ENCODE assay signal across 11 cellular contexts in the genomic region with DNA sequence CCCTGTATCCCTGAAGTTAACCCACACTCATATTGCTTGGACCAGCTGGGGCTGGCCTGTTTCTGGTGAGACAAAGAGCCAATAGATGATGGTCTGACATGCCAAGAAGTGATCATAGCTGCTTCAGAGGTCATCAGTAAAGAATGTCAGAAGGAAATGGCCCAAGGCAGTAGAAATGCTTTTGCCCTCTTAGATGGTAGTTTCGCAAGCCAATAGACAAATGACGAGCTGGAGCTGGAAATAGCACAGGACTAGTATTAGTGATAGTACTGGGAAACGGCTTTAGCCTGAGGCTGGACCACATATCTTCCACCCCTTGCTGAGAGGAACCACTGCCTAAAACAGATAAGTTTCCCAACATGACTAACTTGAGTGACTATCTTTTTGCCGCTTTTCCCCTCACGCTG.
DNase-seq lines count a peak whose midpoint lies in the region; ATAC-seq and TF ChIP-seq lines count a peak whose summit lies in the region.
"Had no signal": no experiment of that assay in that cellular context is flagged by ENCODE, and none has a peak within 500 bp of the region (broad histone marks: within the 10 kb centered on the region; RNA-seq: fewer than 3 reads in every experiment).

No MANE protein-coding gene starts in this region.

- no peak for TF ChIP-seq POLR2A in suprapubic skin (IDR thresholded peaks at IDR 0.05)

- H3K27ac ChIP-seq in fibroblast of lung (ENCODE audit: insufficient read depth, low read length), result peak overlapping the region; percentile 62
- peak overlapping the region; percentile 85 for H3K27ac ChIP-seq in trophoblast cell (ENCODE audit: low read depth, low read length)
- H3K27ac ChIP-seq in suprapubic skin, result no peak overlapping the region
- H3K27ac ChIP-seq in substantia nigra (ENCODE audit: low read depth, low read length, poor library complexity, severe bottlenecking), result no peak overlapping the region

- TF ChIP-seq EP300 in suprapubic skin (IDR thresholded peaks at IDR 0.05), result no peak

- no peak overlapping the region for H3K4ac ChIP-seq in trophoblast cell (ENCODE audit: low read depth, low read length)

- no peak overlapping the region for H2BK5ac ChIP-seq in trophoblast cell (ENCODE audit: low read depth, low read length, poor library complexity)

- H4K91ac ChIP-seq in trophoblast cell (ENCODE audit: low read depth, low read length), result peak overlapping the region; percentile 70

- peaks cover 4% of the 10 kb centered on the region for H3K79me1 ChIP-seq in trophoblast cell (ENCODE audit: low read length)

- no peak for ATAC-seq in HG03457 (IDR thresholded peaks at IDR 0.05; ENCODE audit: unreplicated experiment)

- no peak overlapping the region for H4K8ac ChIP-seq in trophoblast cell (ENCODE audit: low read depth, low read length)

- no peaks in the 10 kb centered on the region for H4K20me1 ChIP-seq in fibroblast of lung (ENCODE audit: control insufficient read depth, extremely low read depth, insufficient read depth, low read length)

- H4K12ac ChIP-seq in trophoblast cell (ENCODE audit: low read depth, low read length), result no peak overlapping the region

- TF ChIP-seq CTCF in fibroblast of lung (conservative IDR thresholded peaks at IDR 0.05 in 1 of 2, IDR thresholded peaks at IDR 0.05 in 1 of 2; ENCODE audit: low read depth in 1 of 2, low read length in 2 of 2) (no peak), suprapubic skin (IDR thresholded peaks at IDR 0.05) (no peak)

- no peak overlapping the region for H2BK120ac ChIP-seq in trophoblast cell (ENCODE audit: insufficient read depth, low read length, poor library complexity)

- no peak overlapping the region for H3K14ac ChIP-seq in trophoblast cell (ENCODE audit: low read length)

- H3K27me3 ChIP-seq in fibroblast of lung (ENCODE audit: control insufficient read depth, insufficient read depth, low read length) (no peaks in the 10 kb centered on the region), trophoblast cell (ENCODE audit: insufficient read depth, low read length) (no peaks in the 10 kb centered on the region), suprapubic skin (no peaks in the 10 kb centered on the region)

- H3K79me2 ChIP-seq in fibroblast of lung (ENCODE audit: control insufficient read depth, insufficient read depth, low read length) (no peaks in the 10 kb centered on the region), trophoblast cell (ENCODE audit: control insufficient read depth, insufficient read depth, low read length, poor library complexity) (no peaks in the 10 kb centered on the region)

- H3K36me3 ChIP-seq in fibroblast of lung (ENCODE audit: control insufficient read depth, insufficient read depth, low read length), result no peaks in the 10 kb centered on the region
- no peaks in the 10 kb centered on the region for H3K36me3 ChIP-seq in trophoblast cell (ENCODE audit: control insufficient read depth in 1 of 2, insufficient read depth in 2 of 2, low read length in 2 of 2)
- H3K36me3 ChIP-seq in suprapubic skin, result no peaks in the 10 kb centered on the region

- no peak overlapping the region for H3K18ac ChIP-seq in trophoblast cell (ENCODE audit: low read length)

- H3K23ac ChIP-seq in trophoblast cell (ENCODE audit: low read length), result no peak overlapping the region

- no peak overlapping the region for H3K4me3 ChIP-seq in fibroblast of lung (replicated peaks in 1 of 4; ENCODE audit: control extremely low read depth in 1 of 4, insufficient read depth in 1 of 4, low read depth in 3 of 4, low read length in 4 of 4)
- H3K4me3 ChIP-seq in trophoblast cell (ENCODE audit: low read depth, low read length), result no peak overlapping the region
- no peak overlapping the region for H3K4me3 ChIP-seq in suprapubic skin

- H2AFZ ChIP-seq in fibroblast of lung (ENCODE audit: low read length) (no peak overlapping the region), trophoblast cell (ENCODE audit: insufficient read depth, low read length, poor library complexity) (no peak overlapping the region)

- no peak overlapping the region for H2BK12ac ChIP-seq in trophoblast cell (ENCODE audit: low read length)

- no peak overlapping the region for H3K4me2 ChIP-seq in fibroblast of lung (ENCODE audit: extremely low read depth, insufficient read depth, low read length)
- no peak overlapping the region for H3K4me2 ChIP-seq in trophoblast cell (ENCODE audit: low read length)

- no peak overlapping the region for H2AK5ac ChIP-seq in trophoblast cell (ENCODE audit: low read length)

- H3K9ac ChIP-seq in fibroblast of lung (ENCODE audit: insufficient read depth, low read length) (no peak overlapping the region), trophoblast cell (ENCODE audit: low read length) (no peak overlapping the region)

- H3K4me1 ChIP-seq in fibroblast of lung (ENCODE audit: control insufficient read depth, extremely low read depth, insufficient read depth, low read length) (peaks cover 16% of the 10 kb centered on the region), trophoblast cell (ENCODE audit: control insufficient read depth in 1 of 2, insufficient read depth in 2 of 2, low read length in 2 of 2) (peaks cover 6 to 13% of the 10 kb centered on the region in 2 experiments), suprapubic skin (no peaks in the 10 kb centered on the region)

- WGBS in trophoblast cell (ENCODE audit: extremely low coverage, insufficient coverage, insufficient read length), result no CpG with 5 or more reads among the region's 5 CpGs
- WGBS in suprapubic skin, result 67% methylated on average over 5 of the region's 5 CpGs

- H3K9me3 ChIP-seq in fibroblast of lung (ENCODE audit: control insufficient read depth, insufficient read depth, low read depth, low read length) (no peaks in the 10 kb centered on the region), trophoblast cell (ENCODE audit: insufficient read depth, low read depth, low read length) (no peaks in the 10 kb centered on the region), suprapubic skin (no peaks in the 10 kb centered on the region)

- peak; percentile 10 for DNase-seq in GOT3 (lab: John Stamatoyannopoulos, UW)
- peak; percentile 100 for DNase-seq in RPMI7951 (ENCODE audit: low read depth)
- peak; percentile 79 to 86 for DNase-seq in fibroblast of lung (ENCODE audit: low read depth in 2 of 2)
- peak; percentile 98 to 100 for DNase-seq in trophoblast cell
- no peak for DNase-seq in activated T-cell treated with anti-CD3 and anti-CD28 coated beads for 4 hours
- DNase-seq in suprapubic skin (ENCODE audit: low spot score in 2 of 2), result no peak
- DNase-seq in substantia nigra (lab: John Stamatoyannopoulos, UW), result no peak
- DNase-seq: effector memory CD4-positive, alpha-beta T cell; NCI-H446 treated with DMSO at 0.1 percent for 48 hours; T-helper 9 cell had no signal

Comparison
In these comparisons a context has a peak if more than half of its experiments do, and no peak if none do; other contexts are left out.
1. DNase-seq: peak in GOT3 (single experiment), RPMI7951 (single experiment), fibroblast of lung (2 of 2) and trophoblast cell (2 of 2); none in activated T-cell treated with anti-CD3 and anti-CD28 coated beads for 4 hours (single experiment), suprapubic skin (0 of 2) and substantia nigra (0 of 49).
2. H3K27ac ChIP-seq: peak in fibroblast of lung (single experiment) and trophoblast cell (single experiment); none in suprapubic skin (single experiment) and substantia nigra (single experiment).